In genomic region chr5:78537821-78538220, GRCh38 we compare ENCODE assay signal across 8 cellular contexts.
DNase-seq lines count a peak whose midpoint lies in the region; ATAC-seq and TF ChIP-seq lines count a peak whose summit lies in the region.

No MANE protein-coding gene starts in this region.

- H3K27me3 ChIP-seq in GM06990 (replicated peaks; ENCODE audit: control insufficient read depth, insufficient read depth, low read length) (no peaks in the 10 kb centered on the region), gastrocnemius medialis (no peaks in the 10 kb centered on the region)

- H3K9me3 ChIP-seq in gastrocnemius medialis, result no peaks in the 10 kb centered on the region

- peak; percentile 49 for TF ChIP-seq CTCF in GM06990 (IDR thresholded peaks at IDR 0.05; ENCODE audit: insufficient read depth, low read length, poor library complexity, severe bottlenecking)
- TF ChIP-seq CTCF in gastrocnemius medialis (IDR thresholded peaks at IDR 0.05 in 4 of 5, conservative IDR thresholded peaks at IDR 0.05 in 1 of 5), result peak in 4 of 5 experiments; percentile 28 to 62 (median 45)

- intact Hi-C loops in gastrocnemius medialis (cut with DNase I; ENCODE audit: low total_unique reads), result loop anchor here (5.0 kb wide), 1 partner anchor 429 kb away; no protein-coding TSS in a partner anchor

- TF ChIP-seq POLR2A in gastrocnemius medialis (IDR thresholded peaks at IDR 0.05), result no peak

- DNase-seq in GM06990 (ENCODE audit: extremely low read depth, insufficient read length) (no peak), globus pallidus (ENCODE audit: low spot score) (peak; percentile 78), gastrocnemius medialis (no peak), T-helper 2 cell (no peak)
- no peak for DNase-seq in activated CD4-positive, CD25-positive, alpha-beta regulatory T cell (lab: John Stamatoyannopoulos, UW)

- in situ Hi-C loops in gastrocnemius medialis (cut with MboI; ENCODE audit: low sequenced_read_pairs in 4 of 4), result loop anchor here in 2 of 4 donors (10.0 to 25.0 kb wide), 3 partner anchors 99 to 427 kb away; partner anchors contain the start of gene LHFPL2 (in 1 of the 2)

- no peak overlapping the region for H3K27ac ChIP-seq in gastrocnemius medialis

- peak; percentile 59 for ATAC-seq in HG03565 (IDR thresholded peaks at IDR 0.05; ENCODE audit: unreplicated experiment)
- ATAC-seq in SK-N-SH treated with all-trans-retinoic acid at 6 μM for 48 hours, result peak; percentile 79
- peak; percentile 53 to 78 for ATAC-seq in gastrocnemius medialis
- ATAC-seq in HG02981 (IDR thresholded peaks at IDR 0.05; ENCODE audit: unreplicated experiment), result no peak

- H3K4me1 ChIP-seq in gastrocnemius medialis, result no peaks in the 10 kb centered on the region

- H3K4me3 ChIP-seq in GM06990 (replicated peaks; ENCODE audit: low read depth, low read length) (no peak overlapping the region), gastrocnemius medialis (no peak overlapping the region)

- H3K36me3 ChIP-seq in GM06990 (ENCODE audit: control insufficient read depth, insufficient read depth, low read length) (no peaks in the 10 kb centered on the region), gastrocnemius medialis (no peaks in the 10 kb centered on the region)

TF ChIP-seq in SK-N-SH treated with all-trans-retinoic acid at 6 μM for 48 hours, 23 proteins besides CTCF, POLR2A, EP300 and RAD21:
- TF ChIP-seq ZNF8 (CRISPR knock-in tag; IDR thresholded peaks at IDR 0.05) (no peak), ZC3H10 (CRISPR knock-in tag; IDR thresholded peaks at IDR 0.05) (no peak), CSRNP3 (CRISPR knock-in tag; IDR thresholded peaks at IDR 0.05) (no peak), TSHZ2 (CRISPR knock-in tag; IDR thresholded peaks at IDR 0.05) (no peak), ZFP3 (CRISPR knock-in tag; IDR thresholded peaks at IDR 0.05) (no peak)
- TF ChIP-seq, protein P1, sequence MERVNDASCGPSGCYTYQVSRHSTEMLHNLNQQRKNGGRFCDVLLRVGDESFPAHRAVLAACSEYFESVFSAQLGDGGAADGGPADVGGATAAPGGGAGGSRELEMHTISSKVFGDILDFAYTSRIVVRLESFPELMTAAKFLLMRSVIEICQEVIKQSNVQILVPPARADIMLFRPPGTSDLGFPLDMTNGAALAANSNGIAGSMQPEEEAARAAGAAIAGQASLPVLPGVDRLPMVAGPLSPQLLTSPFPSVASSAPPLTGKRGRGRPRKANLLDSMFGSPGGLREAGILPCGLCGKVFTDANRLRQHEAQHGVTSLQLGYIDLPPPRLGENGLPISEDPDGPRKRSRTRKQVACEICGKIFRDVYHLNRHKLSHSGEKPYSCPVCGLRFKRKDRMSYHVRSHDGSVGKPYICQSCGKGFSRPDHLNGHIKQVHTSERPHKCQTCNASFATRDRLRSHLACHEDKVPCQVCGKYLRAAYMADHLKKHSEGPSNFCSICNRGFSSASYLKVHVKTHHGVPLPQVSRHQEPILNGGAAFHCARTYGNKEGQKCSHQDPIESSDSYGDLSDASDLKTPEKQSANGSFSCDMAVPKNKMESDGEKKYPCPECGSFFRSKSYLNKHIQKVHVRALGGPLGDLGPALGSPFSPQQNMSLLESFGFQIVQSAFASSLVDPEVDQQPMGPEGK (CRISPR knock-in tag; IDR thresholded peaks at IDR 0.05; ENCODE audit: borderline replicate concordance), result no peak
